9 cellular contexts compared by ENCODE assay signal in the genomic region with DNA sequence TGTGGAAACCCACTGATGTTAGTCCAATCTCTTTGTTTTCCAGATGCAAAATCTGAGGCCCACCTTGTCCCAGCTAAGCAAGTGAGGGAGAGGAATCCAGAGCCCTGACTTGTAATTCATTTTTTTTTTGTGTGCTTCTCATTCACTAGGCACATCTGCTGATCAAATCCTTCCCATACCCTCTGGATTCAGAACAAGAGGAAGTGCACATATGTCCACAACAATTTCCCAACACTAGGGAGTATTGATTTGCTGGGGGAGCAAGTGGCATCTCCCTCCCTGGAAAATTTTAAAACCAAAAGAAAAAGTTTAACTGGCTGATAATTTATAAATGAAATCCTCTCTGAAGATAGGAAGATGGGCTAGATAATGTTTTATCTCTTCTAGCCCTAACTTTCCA.
DNase-seq lines count a peak whose midpoint lies in the region; ATAC-seq and TF ChIP-seq lines count a peak whose summit lies in the region.
"Had no signal": no experiment of that assay in that cellular context is flagged by ENCODE, and none has a peak within 500 bp of the region (broad histone marks: within the 10 kb centered on the region; RNA-seq: fewer than 3 reads in every experiment).

No MANE protein-coding gene starts in this region.

- DNase-seq in heart left ventricle (no peak), left cardiac atrium (no peak), right atrium auricular region (ENCODE audit: low spot score) (no peak), upper lobe of right lung (no peak), dedifferentiated amniotic fluid mesenchymal stem cell (ENCODE audit: extremely low spot score) (no peak)
- DNase-seq: NCI-H1436 treated with DMSO at 0.1 percent for 48 hours had no signal

- H3K4me3 ChIP-seq in heart left ventricle (no peak overlapping the region), right atrium auricular region (no peak overlapping the region), upper lobe of right lung (no peak overlapping the region)

- no peaks in the 10 kb centered on the region for H3K27me3 ChIP-seq in heart left ventricle
- no peaks in the 10 kb centered on the region for H3K27me3 ChIP-seq in right atrium auricular region
- H3K27me3 ChIP-seq in upper lobe of right lung, result no peaks in the 10 kb centered on the region

- peaks cover 0 to 48% (median 32%) of the 10 kb centered on the region in 12 donors for H3K4me1 ChIP-seq in heart left ventricle
- peaks cover 0 to 38% of the 10 kb centered on the region in 2 donors for H3K4me1 ChIP-seq in right atrium auricular region
- H3K4me1 ChIP-seq in upper lobe of right lung, result peaks cover 25% of the 10 kb centered on the region

- no peak for TF ChIP-seq POLR2A in heart left ventricle (IDR thresholded peaks at IDR 0.05)

- H3K9me3 ChIP-seq in heart left ventricle, result peaks cover 0 to 10% (median 0%) of the 10 kb centered on the region in 12 donors
- peaks cover 0 to 9% of the 10 kb centered on the region in 2 donors for H3K9me3 ChIP-seq in right atrium auricular region
- no peaks in the 10 kb centered on the region for H3K9me3 ChIP-seq in upper lobe of right lung

- TF ChIP-seq CTCF in heart left ventricle (IDR thresholded peaks at IDR 0.05) (no peak), VCaP (conservative IDR thresholded peaks at IDR 0.05) (no peak), right atrium auricular region (IDR thresholded peaks at IDR 0.05) (no peak), upper lobe of right lung (IDR thresholded peaks at IDR 0.05) (no peak)

- H3K36me3 ChIP-seq in heart left ventricle, result no peaks in the 10 kb centered on the region
- no peaks in the 10 kb centered on the region for H3K36me3 ChIP-seq in right atrium auricular region
- H3K36me3 ChIP-seq in upper lobe of right lung, result no peaks in the 10 kb centered on the region

- intact Hi-C loops in heart left ventricle (cut with DNase I), result loop anchor here (1.0 to 10.0 kb wide), 21 partner anchors 46 to 1139 kb away; a partner anchor contains a TSS
- intact Hi-C loops in left cardiac atrium (cut with DNase I), result loop anchor here (2.0 to 10.0 kb wide), 5 partner anchors 111 to 1136 kb away; a partner anchor contains a TSS
- intact Hi-C loops in upper lobe of right lung (cut with DNase I), result loop anchor here (10.0 kb wide), 1 partner anchor 179 kb away; no protein-coding TSS in a partner anchor

- peak overlapping the region; percentile 11 to 83 (median 63) for H3K27ac ChIP-seq in heart left ventricle
- H3K27ac ChIP-seq in VCaP, result peak overlapping the region; percentile 48
- H3K27ac ChIP-seq in right atrium auricular region, result peak overlapping the region; percentile 68 to 75
- H3K27ac ChIP-seq in upper lobe of right lung, result peak overlapping the region; percentile 59

- ATAC-seq in heart left ventricle (no peak), left cardiac atrium (no peak), upper lobe of right lung (no peak), GM21825 (IDR thresholded peaks at IDR 0.05; ENCODE audit: unreplicated experiment) (no peak), GM18909 (IDR thresholded peaks at IDR 0.05; ENCODE audit: poor library complexity, unreplicated experiment) (no peak)
